2 cellular contexts compared by ENCODE assay signal in genomic region chr12:52582489-52582888, GRCh38.
TF ChIP-seq lines count a peak whose summit lies in the region.

No MANE protein-coding gene starts in this region.

TF ChIP-seq in GM23338, 12 proteins besides CTCF, POLR2A, EP300 and RAD21:
- TF ChIP-seq CREB1 (CRISPR knock-in tag; IDR thresholded peaks at IDR 0.05; ENCODE audit: low read depth) = no peak
- no peak for TF ChIP-seq ZNF331 (CRISPR knock-in tag; IDR thresholded peaks at IDR 0.05; ENCODE audit: low read depth)
- no peak for TF ChIP-seq POLR2AphosphoS5 (IDR thresholded peaks at IDR 0.05; ENCODE audit: low read depth)
- TF ChIP-seq REST (IDR thresholded peaks at IDR 0.05; ENCODE audit: unreplicated experiment) = no peak
- TF ChIP-seq NANOG (IDR thresholded peaks at IDR 0.05; ENCODE audit: borderline replicate concordance) = no peak
- no peak for TF ChIP-seq EZH2 (IDR thresholded peaks at IDR 0.05; ENCODE audit: low read depth, unreplicated experiment)
- TF ChIP-seq ZNF462 (CRISPR knock-in tag; IDR thresholded peaks at IDR 0.05) = no peak
- no peak for TF ChIP-seq JUNB (IDR thresholded peaks at IDR 0.05; ENCODE audit: unreplicated experiment)
- no peak for TF ChIP-seq ETS1 (IDR thresholded peaks at IDR 0.05)
- no peak for TF ChIP-seq ZNF114 (CRISPR knock-in tag; IDR thresholded peaks at IDR 0.05)
- no peak for TF ChIP-seq STAT1 (IDR thresholded peaks at IDR 0.05; ENCODE audit: unreplicated experiment)
- TF ChIP-seq EZH2phosphoT487 (IDR thresholded peaks at IDR 0.05; ENCODE audit: unreplicated experiment) = no peak

TF ChIP-seq in H1, 55 proteins besides CTCF, POLR2A, EP300 and RAD21:
- TF ChIP-seq SIX5 (IDR thresholded peaks at IDR 0.05; ENCODE audit: low read depth, low read length) (no peak), RBBP5 (IDR thresholded peaks at IDR 0.05; ENCODE audit: borderline replicate concordance, low read depth, low read length) (no peak), NANOG (IDR thresholded peaks at IDR 0.05; ENCODE audit: insufficient read depth, low read depth, low read length, poor library complexity, severe bottlenecking) (no peak), RNF2 (IDR thresholded peaks at IDR 0.05; ENCODE audit: borderline replicate concordance, low read depth, low read length, missing control alignments, poor library complexity, severe bottlenecking) (no peak), MAX (IDR thresholded peaks at IDR 0.05) (no peak), NRF1 (IDR thresholded peaks at IDR 0.05; ENCODE audit: low read depth, low read length) (no peak), SP2 (IDR thresholded peaks at IDR 0.05; ENCODE audit: low read length) (no peak), KDM5A (IDR thresholded peaks at IDR 0.05; ENCODE audit: low read length) (no peak), SP4 (IDR thresholded peaks at IDR 0.05; ENCODE audit: low read length) (no peak), RFX5 (IDR thresholded peaks at IDR 0.05; ENCODE audit: borderline replicate concordance, low read depth, low read length) (no peak), BRCA1 (IDR thresholded peaks at IDR 0.05; ENCODE audit: low read depth, low read length) (no peak), SIN3A (conservative IDR thresholded peaks at IDR 0.05 in 1 of 2, IDR thresholded peaks at IDR 0.05 in 1 of 2; ENCODE audit: low read depth in 1 of 2, low read length in 2 of 2) (no peak), CBX5 (IDR thresholded peaks at IDR 0.05; ENCODE audit: low read depth, low read length) (no peak), SIRT6 (IDR thresholded peaks at IDR 0.05; ENCODE audit: low read length) (no peak), HDAC6 (IDR thresholded peaks at IDR 0.05; ENCODE audit: low read depth, low read length) (no peak), ZNF274 (IDR thresholded peaks at IDR 0.05; ENCODE audit: borderline replicate concordance, extremely low read depth, low read length) (no peak)
